In the genomic region with DNA sequence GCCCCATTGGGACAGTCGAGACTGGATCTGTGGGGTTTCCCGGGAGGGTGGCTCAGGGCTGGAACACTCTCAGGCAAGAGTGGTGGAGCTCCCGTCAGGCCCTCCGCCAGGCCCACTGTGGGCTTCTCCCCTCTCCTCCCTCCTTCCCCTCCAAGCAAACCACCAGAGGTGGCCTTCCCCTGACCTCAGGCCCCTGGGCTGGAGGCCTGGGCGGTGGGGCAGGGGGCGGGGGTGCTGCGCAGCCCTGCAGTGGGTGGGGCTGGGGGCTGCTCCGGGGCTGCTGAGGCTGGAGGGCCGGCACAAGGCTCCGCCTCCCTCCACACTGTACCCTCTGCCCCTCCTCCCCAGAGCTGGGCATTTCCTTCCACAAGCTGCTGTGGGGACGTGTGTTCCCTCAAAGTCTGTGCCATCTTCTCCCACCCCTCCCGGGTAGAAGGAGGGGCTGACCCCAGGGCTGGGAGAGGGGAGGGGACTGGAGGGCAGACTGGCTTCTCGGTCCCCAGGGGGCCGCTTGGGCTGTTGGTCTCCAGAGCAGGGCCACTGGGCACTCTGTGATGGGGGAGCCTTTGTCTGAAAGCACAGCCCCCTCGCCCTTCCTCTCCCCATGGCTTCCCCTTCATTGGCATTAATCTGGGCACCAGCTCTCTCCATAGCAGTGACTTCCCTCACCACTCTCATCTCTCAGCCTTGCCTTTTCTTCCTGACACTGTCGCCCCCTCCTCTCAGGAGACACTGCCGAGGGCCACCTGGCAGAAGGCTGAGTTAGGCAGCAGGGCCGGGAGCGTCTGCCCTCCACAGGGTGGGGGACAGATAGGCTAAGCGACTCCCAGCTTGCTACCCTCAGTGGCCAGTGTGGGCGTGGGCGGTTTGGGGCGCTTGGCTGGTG, we compare ENCODE assay signal across 16 cellular contexts. TPM values are rescaled to one million over a fixed set of nuclear protein-coding genes. Genes with fewer than 3 reads are reported as not detected.
A peak's percentile ranks its signal among the peaks of the same experiment; 100 is the strongest.
DNase-seq lines count a peak whose midpoint lies in the region; TF ChIP-seq lines count a peak whose summit lies in the region.
"Had no signal": no experiment of that assay in that cellular context is flagged by ENCODE, and none has a peak within 500 bp of the region (broad histone marks: within the 10 kb centered on the region; RNA-seq: fewer than 3 reads in every experiment).

No MANE protein-coding gene starts in this region.

- H2BK120ac ChIP-seq in H9 (ENCODE audit: low read depth, low read length, poor library complexity, severe bottlenecking) = no peak overlapping the region

- H3K4me3 ChIP-seq in SK-N-MC = no peak overlapping the region
- no peak overlapping the region for H3K4me3 ChIP-seq in left ventricle myocardium inferior
- H3K4me3 ChIP-seq: lower lobe of right lung, prostate gland, stomach had no signal

- H2BK5ac ChIP-seq in H9 (ENCODE audit: insufficient read length, low read length) = no peak overlapping the region

- H4K5ac ChIP-seq in H9 (ENCODE audit: insufficient read length, low read depth, low read length) = no peak overlapping the region

- H2BK15ac ChIP-seq in H9 (ENCODE audit: low read depth, low read length) = no peak overlapping the region

- peak overlapping the region; percentile 11 for H3K4me2 ChIP-seq in H9 (ENCODE audit: insufficient read depth, insufficient read length, low read length)

- no peak overlapping the region for H3K14ac ChIP-seq in H9 (ENCODE audit: insufficient read depth, low read length)

- H3K36me3 Mint-ChIP-seq in H9 (ENCODE audit: insufficient read depth in 1 of 3, low read depth in 3 of 3) = peaks cover 19 to 43% (median 40%) of the 10 kb centered on the region in 3 experiments; a peak in 6 of 7 replicates

- no peak overlapping the region for H3K23ac ChIP-seq in H9 (ENCODE audit: insufficient read length, low read depth, low read length)

- H3K9me3 ChIP-seq in H9 (ENCODE audit: control insufficient read depth, low read depth, low read length) (no peaks in the 10 kb centered on the region), SK-N-MC (ENCODE audit: low read depth, low read length) (no peaks in the 10 kb centered on the region), left ventricle myocardium inferior (replicated peaks) (no peaks in the 10 kb centered on the region)
- H3K9me3 ChIP-seq: lower lobe of right lung, prostate gland, stomach had no signal

- intact Hi-C loops in left ventricle myocardium inferior (cut with micrococcal nuclease) = no loop called here

- H2AFZ ChIP-seq in H9 (ENCODE audit: low read length) = no peak overlapping the region

- no peak overlapping the region for H3K18ac ChIP-seq in H9 (ENCODE audit: insufficient read length, low read depth, low read length)

- H4K91ac ChIP-seq in H9 (ENCODE audit: insufficient read length, low read depth, low read length) = no peak overlapping the region

- H3K4me3 Mint-ChIP-seq in H9 = peak overlapping the region in 1 of 2 experiments; percentile 21; a peak in 1 of 5 replicates
- H3K4me3 Mint-ChIP-seq: effector memory CD8-positive, alpha-beta T cell; T-helper 2 cell treated with Interferon-gamma antibody and Interleukin-4, amounts not matched to agents 5 μg/mL and 100 μg/mL, for 36 hours had no signal

- H2AK5ac ChIP-seq in H9 (ENCODE audit: insufficient read length, low read length) = no peak overlapping the region

- H2BK20ac ChIP-seq in H9 (ENCODE audit: low read depth, low read length, poor library complexity, severe bottlenecking) = no peak overlapping the region

- H3K9ac ChIP-seq in H9 (ENCODE audit: extremely low read depth, insufficient read length, low read length) = no peak overlapping the region
- no peak overlapping the region for H3K9ac ChIP-seq in SK-N-MC (ENCODE audit: insufficient read length)

- peak overlapping the region; percentile 55 to 91 (median 69); a peak in 4 of 7 replicates for H3K27ac Mint-ChIP-seq in H9
- H3K27ac Mint-ChIP-seq: effector memory CD8-positive, alpha-beta T cell; T-helper 2 cell treated with Interferon-gamma antibody and Interleukin-4, amounts not matched to agents 5 μg/mL and 100 μg/mL, for 36 hours had no signal

- no peak overlapping the region for H4K8ac ChIP-seq in H9 (replicated peaks; ENCODE audit: insufficient read length, low read depth, low read length)

- DNase-seq in H9 (peak; percentile 77), SK-N-MC (ENCODE audit: low read depth, low spot score) (no peak), left ventricle myocardium inferior (no peak), retina (peak; percentile 87), NCI-H510A (lab: John Stamatoyannopoulos, UW) (no peak)
- no peak for DNase-seq in activated T-cell treated with anti-CD3 and anti-CD28 coated beads, Interleukin-2, amount 50 U/mL, for 1 hour
- DNase-seq in activated CD4-positive, alpha-beta T cell treated with anti-CD3 and anti-CD28 coated beads, Interleukin-2, amount 50 U/mL, for 48 hours = no peak
- DNase-seq in effector CD4-positive, alpha-beta T cell = no peak
- DNase-seq: activated CD8-positive, alpha-beta memory T cell treated with anti-CD3 and anti-CD28 coated beads for 24 hours; effector memory CD8-positive, alpha-beta T cell; lower lobe of right lung; NCI-H1105 treated with DMSO at 0.1 percent for 48 hours; stimulated activated CD4-positive, alpha-beta T cell treated with anti-CD3 and anti-CD28 coated beads, Interleukin-2, amount 100 ng/mL, for 48 hours; stomach had no signal

- H3K4me1 ChIP-seq in H9 (ENCODE audit: insufficient read depth, low read length) (no peaks in the 10 kb centered on the region; the same call in 1 of the 2 replicates), left ventricle myocardium inferior (peaks cover 41% of the 10 kb centered on the region)
- H3K4me1 ChIP-seq: prostate gland had no signal

- H3T11ph ChIP-seq in H9 (ENCODE audit: low read length) = no peak overlapping the region

- TF ChIP-seq CTCF in H9 (conservative IDR thresholded peaks at IDR 0.05) (no peak), left ventricle myocardium inferior (IDR thresholded peaks at IDR 0.05; ENCODE audit: borderline replicate concordance) (no peak)

- H3K4ac ChIP-seq in H9 (ENCODE audit: low read depth, low read length) = no peak overlapping the region

- no peaks in the 10 kb centered on the region for H3K79me2 ChIP-seq in H9 (ENCODE audit: insufficient read depth, low read length)

- no peaks in the 10 kb centered on the region for H3K9me3 Mint-ChIP-seq in H9
- H3K9me3 Mint-ChIP-seq: effector memory CD8-positive, alpha-beta T cell; T-helper 2 cell treated with Interferon-gamma antibody and Interleukin-4, amounts not matched to agents 5 μg/mL and 100 μg/mL, for 36 hours had no signal

- no peak overlapping the region for H3K27ac ChIP-seq in H9 (ENCODE audit: insufficient read length, low read depth, low read length)
- peak overlapping the region; percentile 31; the same call in 1 of the 2 replicates for H3K27ac ChIP-seq in SK-N-MC
- peak overlapping the region; percentile 8 for H3K27ac ChIP-seq in left ventricle myocardium inferior (replicated peaks)
- H3K27ac ChIP-seq: lower lobe of right lung, prostate gland had no signal

- no peaks in the 10 kb centered on the region; the same call in 1 of the 2 replicates for H3K27me3 Mint-ChIP-seq in H9 (ENCODE audit: low read depth)
- H3K27me3 Mint-ChIP-seq: effector memory CD8-positive, alpha-beta T cell had no signal

- no CpG with 5 or more reads among the region's 23 CpGs for WGBS in H9 (ENCODE audit: extremely low coverage, insufficient read length, low lambda C conversion rate)

- H2BK12ac ChIP-seq in H9 (ENCODE audit: insufficient read length, low read depth, low read length) = no peak overlapping the region

- H3K36me3 ChIP-seq in SK-N-MC (ENCODE audit: insufficient read depth, low read length) (no peaks in the 10 kb centered on the region; the same call in 1 of the 2 replicates), left ventricle myocardium inferior (peaks cover 42% of the 10 kb centered on the region)

- no peaks in the 10 kb centered on the region for H3K27me3 ChIP-seq in H9 (ENCODE audit: insufficient read depth, low read length)
- no peaks in the 10 kb centered on the region for H3K27me3 ChIP-seq in left ventricle myocardium inferior (ENCODE audit: low read depth)
- H3K27me3 ChIP-seq: stomach had no signal

- H4K20me1 ChIP-seq in H9 (ENCODE audit: control insufficient read depth, insufficient read depth, insufficient read length) = no peaks in the 10 kb centered on the region

- H3K79me1 ChIP-seq in H9 (ENCODE audit: insufficient read depth, low read depth, low read length, poor library complexity, severe bottlenecking) = no peaks in the 10 kb centered on the region

- no peak overlapping the region for H3K56ac ChIP-seq in H9 (ENCODE audit: insufficient read length, low read depth, low read length)

- H3K4me1 Mint-ChIP-seq in H9 = peaks cover 33 to 73% of the 10 kb centered on the region in 2 experiments

- no peaks in the 10 kb centered on the region for H3K23me2 ChIP-seq in H9 (ENCODE audit: insufficient read length, low read depth, low read length, poor library complexity, severe bottlenecking)

RNA-seq across cellular contexts. Expression of a gene that starts 7.1 kb away (rescaled TPM):
- 117 and 118 TPM in 2 replicates for total RNA-seq in H9 (2021)
- 10.5 TPM for total RNA-seq in left ventricle myocardium inferior

RNA-seq across cellular contexts. Expression of a gene that starts 28.9 kb away (rescaled TPM):
- total RNA-seq in H9 (2021) (43.9 and 44.4 TPM in 2 replicates), left ventricle myocardium inferior (19.7 TPM)

Comparison
In these comparisons a context has a peak if more than half of its experiments do, and no peak if none do; other contexts are left out.
1. DNase-seq: peak in H9 (single experiment) and retina (single experiment); none in SK-N-MC (single experiment), left ventricle myocardium inferior (single experiment), NCI-H510A (single experiment), activated T-cell treated with anti-CD3 and anti-CD28 coated beads, Interleukin-2, amount 50 U/mL, for 1 hour (single experiment), activated CD4-positive, alpha-beta T cell treated with anti-CD3 and anti-CD28 coated beads, Interleukin-2, amount 50 U/mL, for 48 hours (0 of 2) and effector CD4-positive, alpha-beta T cell (single experiment).
2. RNA of a gene that starts 7.1 kb away (total RNA-seq): 117 to 118 TPM in H9; 10.5 TPM in left ventricle myocardium inferior (single experiment); every median in the first group is over 10 times any median in the second.